In genomic region chr1:109239580-109240068, GRCh38 we compare ENCODE assay signal across 8 cellular contexts. TPM values are rescaled to one million over a fixed set of nuclear protein-coding genes. Genes with fewer than 3 reads are reported as not detected.
A peak's percentile ranks its signal among the peaks of the same experiment; 100 is the strongest.
DNase-seq lines count a peak whose midpoint lies in the region; TF ChIP-seq lines count a peak whose summit lies in the region.

No MANE protein-coding gene starts in this region.

- peak; percentile 38 for TF ChIP-seq RAD21 in Ishikawa (IDR thresholded peaks at IDR 0.05; ENCODE audit: low read depth)

- TF ChIP-seq CTCF in GM12873 (IDR thresholded peaks at IDR 0.05; ENCODE audit: insufficient read depth, low read depth, low read length, missing control alignments) (peak; percentile 64), fibroblast of villous mesenchyme (IDR thresholded peaks at IDR 0.05; ENCODE audit: insufficient read depth, low read depth, low read length) (peak; percentile 69), sigmoid colon (IDR thresholded peaks at IDR 0.05) (peak in 2 of 4 experiments; percentile 34 to 37)

- intact Hi-C loops in sigmoid colon (cut with DNase I): no loop called here

- WGBS in sigmoid colon, 2 donors: 76 to 78% methylated on average over 3 of the region's 3 CpGs

- H3K9me3 ChIP-seq in sigmoid colon: no peaks in the 10 kb centered on the region

- H3K27me3 ChIP-seq in sigmoid colon: no peaks in the 10 kb centered on the region

- H3K36me3 ChIP-seq in sigmoid colon: peaks cover 26 to 46% (median 42%) of the 10 kb centered on the region in 4 donors

- no peak overlapping the region for H3K4me3 ChIP-seq in fibroblast of villous mesenchyme (ENCODE audit: low read depth, low read length)
- H3K4me3 ChIP-seq in sigmoid colon: no peak overlapping the region

- H3K27ac ChIP-seq in sigmoid colon: peak overlapping the region; percentile 62 to 73 (median 68)

- peak; percentile 45 for DNase-seq in AG08396 (ENCODE audit: low spot score)
- peak; percentile 39 for DNase-seq in UCSD-AML1 (lab: John Stamatoyannopoulos, UW; ENCODE audit: unreplicated experiment)
- peak; percentile 34 for DNase-seq in fibroblast of villous mesenchyme (ENCODE audit: low read depth)
- peak; percentile 66 for DNase-seq in sigmoid colon
- DNase-seq in NCI-H774 (lab: John Stamatoyannopoulos, UW): no peak
- no peak for DNase-seq in amniotic stem cell (lab: John Stamatoyannopoulos, UW)

- TF ChIP-seq EP300 in Ishikawa (IDR thresholded peaks at IDR 0.05; ENCODE audit: borderline replicate concordance) (no peak), sigmoid colon (IDR thresholded peaks at IDR 0.05) (no peak)

- H3K4me1 ChIP-seq in sigmoid colon: peaks cover 0 to 25% (median 21%) of the 10 kb centered on the region in 4 donors

- TF ChIP-seq POLR2A in sigmoid colon (IDR thresholded peaks at IDR 0.05): no peak

TF ChIP-seq in Ishikawa, 13 proteins besides CTCF, POLR2A, EP300 and RAD21:
- no peak for TF ChIP-seq TEAD4 (IDR thresholded peaks at IDR 0.05)
- TF ChIP-seq MAX (IDR thresholded peaks at IDR 0.05): no peak
- no peak for TF ChIP-seq FOXM1 (IDR thresholded peaks at IDR 0.05; ENCODE audit: borderline replicate concordance, low read depth)
- no peak for TF ChIP-seq YY1 (IDR thresholded peaks at IDR 0.05; ENCODE audit: low read depth)
- no peak for TF ChIP-seq EGR1 (IDR thresholded peaks at IDR 0.05)
- TF ChIP-seq NFIC (IDR thresholded peaks at IDR 0.05): no peak
- no peak for TF ChIP-seq TAF1 (IDR thresholded peaks at IDR 0.05; ENCODE audit: low read depth)
- TF ChIP-seq TCF12 (IDR thresholded peaks at IDR 0.05; ENCODE audit: low read depth): no peak

RNA-seq across cellular contexts. Expression of gene CELSR2, which starts 9.7 kb away (rescaled TPM):
- total RNA-seq in fibroblast of villous mesenchyme (1.3 TPM in 2 replicates), sigmoid colon (10 to 100 TPM in 1 of 4 donors, 1 to 10 TPM in 3; 3.6 to 10.8 (median 5.3) TPM)
- polyA plus RNA-seq in sigmoid colon: 1 to 10 TPM in 1 of 3 donors, under 1 TPM in 2; under 0.01 to 3.3 (median under 0.01) TPM

RNA-seq across cellular contexts. Expression of gene SARS1, which starts 25.9 kb away (rescaled TPM):
- total RNA-seq in fibroblast of villous mesenchyme (235 and 310 TPM in 2 replicates), sigmoid colon (100 to 1,000 TPM; 106 to 160 (median 148) TPM)
- 100 to 1,000 TPM; 100 to 135 (median 108) TPM for polyA plus RNA-seq in sigmoid colon

RNA-seq across cellular contexts. Expression of gene PSRC1, which starts 43.3 kb away (rescaled TPM):
- total RNA-seq in fibroblast of villous mesenchyme (14.2 and 23.3 TPM in 2 replicates), sigmoid colon (10 to 100 TPM in 1 of 4 donors, 1 to 10 TPM in 3; 2.3 to 13.6 (median 7.4) TPM)
- polyA plus RNA-seq in sigmoid colon: 10 to 100 TPM in 1 of 3 donors, 1 to 10 TPM in 2; 3.0 to 12.2 (median 3.6) TPM

Comparison
In these comparisons a context has a peak if more than half of its experiments do, and no peak if none do; other contexts are left out.
1. DNase-seq: peak in AG08396 (single experiment), UCSD-AML1 (single experiment), fibroblast of villous mesenchyme (single experiment) and sigmoid colon (single experiment); none in NCI-H774 (single experiment) and amniotic stem cell (single experiment).